24 cellular contexts compared by ENCODE assay signal in the genomic region with DNA sequence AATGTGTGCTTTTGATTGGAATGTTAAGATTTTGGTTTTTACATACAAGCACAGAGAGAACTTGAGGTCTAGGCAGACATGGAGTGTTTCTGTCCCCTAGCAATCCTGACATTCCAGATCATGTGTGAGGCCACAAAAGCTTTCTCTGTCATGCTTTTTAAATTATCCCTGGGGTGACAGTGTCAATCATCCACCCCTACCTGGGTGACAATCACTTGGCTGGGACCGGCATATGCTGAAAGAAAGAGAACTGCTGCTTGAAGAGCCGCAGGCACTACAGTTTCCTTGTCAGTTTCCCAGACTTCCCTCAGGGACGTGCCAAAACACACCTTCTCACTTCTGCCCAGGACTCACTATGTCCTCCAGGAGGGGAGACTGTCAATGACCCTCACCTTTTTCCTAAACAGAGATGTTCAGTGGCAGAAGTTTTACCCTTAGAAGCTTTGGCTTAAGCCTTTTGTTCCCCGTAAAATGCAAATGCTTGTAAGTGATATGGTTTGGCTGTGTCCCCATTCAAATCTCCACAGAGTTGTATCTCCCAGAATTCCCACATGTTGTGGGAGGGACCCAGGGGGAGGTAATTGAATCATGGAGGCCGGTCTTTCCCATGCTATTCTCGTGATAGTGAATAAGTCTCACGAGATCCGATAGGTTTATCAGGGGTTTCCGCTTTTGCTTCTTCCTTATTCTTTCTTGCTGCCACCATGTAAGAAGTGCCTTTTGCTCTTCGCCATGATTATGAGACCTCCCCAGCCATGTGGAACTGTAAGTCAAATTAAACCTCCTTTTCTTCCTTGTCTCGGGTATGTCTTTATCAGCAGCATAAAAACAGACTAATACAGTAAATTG.
DNase-seq lines count a peak whose midpoint lies in the region; ATAC-seq and TF ChIP-seq lines count a peak whose summit lies in the region.
"Had no signal": no experiment of that assay in that cellular context is flagged by ENCODE, and none has a peak within 500 bp of the region (broad histone marks: within the 10 kb centered on the region; RNA-seq: fewer than 3 reads in every experiment).

No MANE protein-coding gene starts in this region.

- CTCF ChIA-PET in mammary epithelial cell (lab: Charles Lee; ENCODE audit: low non-redundant PET): no interaction called here

- ATAC-seq in upper lobe of right lung: peak; percentile 30
- ATAC-seq: PC-3, SK-N-SH treated with all-trans-retinoic acid at 6 μM for 48 hours had no signal

- H3K9ac ChIP-seq in mammary epithelial cell (ENCODE audit: insufficient read depth, low read length) (no peak overlapping the region), neural cell (ENCODE audit: low read length) (no peak overlapping the region), GM23248 (no peak overlapping the region)
- H3K9ac ChIP-seq: BLaER1 treated with 17β-estradiol and CSF1 and Interleukin-3, amounts not matched to agents 10 nM and 100 nM had no signal

- no peaks in the 10 kb centered on the region for H3K79me2 ChIP-seq in mammary epithelial cell (ENCODE audit: insufficient read depth, low read length)
- no peaks in the 10 kb centered on the region for H3K79me2 ChIP-seq in neural cell (replicated peaks; ENCODE audit: insufficient read depth, low read length)
- no peaks in the 10 kb centered on the region for H3K79me2 ChIP-seq in GM23248 (ENCODE audit: insufficient read depth)

- H3K4me1 ChIP-seq in breast epithelium: peaks cover 0 to 5% of the 10 kb centered on the region in 2 donors
- H3K4me1 ChIP-seq in mammary epithelial cell (ENCODE audit: insufficient read depth, low read length): no peaks in the 10 kb centered on the region
- H3K4me1 ChIP-seq in upper lobe of right lung: peaks cover 5% of the 10 kb centered on the region
- no peaks in the 10 kb centered on the region for H3K4me1 ChIP-seq in GM23248 (ENCODE audit: insufficient read depth)
- H3K4me1 ChIP-seq: BLaER1 treated with 17β-estradiol and CSF1 and Interleukin-3, amounts not matched to agents 10 nM and 100 nM had no signal

- TF ChIP-seq RAD21 in neural cell (conservative IDR thresholded peaks at IDR 0.05): no peak

- no peaks in the 10 kb centered on the region for H3K9me2 ChIP-seq in neural cell (ENCODE audit: insufficient read depth, low read length)
- H3K9me2 ChIP-seq in GM23248 (ENCODE audit: insufficient read depth): no peaks in the 10 kb centered on the region

- H3K27me3 ChIP-seq in breast epithelium (no peaks in the 10 kb centered on the region), mammary epithelial cell (ENCODE audit: insufficient read depth, low read length) (no peaks in the 10 kb centered on the region), neural cell (ENCODE audit: insufficient read depth, low read depth, low read length) (no peaks in the 10 kb centered on the region), upper lobe of right lung (no peaks in the 10 kb centered on the region), GM23248 (replicated peaks; ENCODE audit: insufficient read depth) (no peaks in the 10 kb centered on the region)
- H3K27me3 ChIP-seq: BLaER1 treated with 17β-estradiol and CSF1 and Interleukin-3, amounts not matched to agents 10 nM and 100 nM; SJCRH30 had no signal

- in situ Hi-C loops in mammary epithelial cell (cut with MboI; ENCODE audit: low sequenced_read_pairs in 2 of 2) (no loop called here), GM23248 (cut with MboI) (no loop called here)

- TF ChIP-seq CTCF in breast epithelium (IDR thresholded peaks at IDR 0.05) (no peak), mammary epithelial cell (conservative IDR thresholded peaks at IDR 0.05 in 1 of 2, IDR thresholded peaks at IDR 0.05 in 1 of 2; ENCODE audit: extremely low read depth in 1 of 2, insufficient read depth in 1 of 2, low read depth in 1 of 2, low read length in 2 of 2) (no peak), choroid plexus epithelial cell (conservative IDR thresholded peaks at IDR 0.05; ENCODE audit: low read depth, low read length) (no peak), neural cell (IDR thresholded peaks at IDR 0.05; ENCODE audit: poor library complexity, severe bottlenecking) (no peak), upper lobe of right lung (IDR thresholded peaks at IDR 0.05) (no peak)

- H3F3A ChIP-seq in neural cell (ENCODE audit: insufficient read depth, low read length, poor library complexity, severe bottlenecking): no peaks in the 10 kb centered on the region
- H3F3A ChIP-seq in GM23248 (ENCODE audit: insufficient read depth): no peaks in the 10 kb centered on the region

- H3K4me2 ChIP-seq in mammary epithelial cell (ENCODE audit: insufficient read depth, low read depth, low read length): no peak overlapping the region
- H3K4me2 ChIP-seq in neural cell (ENCODE audit: low read length): peak overlapping the region; percentile 10
- H3K4me2 ChIP-seq in GM23248 (ENCODE audit: unreplicated experiment): no peak overlapping the region
- H3K4me2 ChIP-seq: BLaER1 treated with 17β-estradiol and CSF1 and Interleukin-3, amounts not matched to agents 10 nM and 100 nM had no signal

- H3K36me3 ChIP-seq in breast epithelium: no peaks in the 10 kb centered on the region
- H3K36me3 ChIP-seq in mammary epithelial cell (ENCODE audit: insufficient read depth, low read length): no peaks in the 10 kb centered on the region
- H3K36me3 ChIP-seq in neural cell (ENCODE audit: insufficient read depth, low read length): no peaks in the 10 kb centered on the region
- no peaks in the 10 kb centered on the region for H3K36me3 ChIP-seq in upper lobe of right lung
- H3K36me3 ChIP-seq in GM23248 (ENCODE audit: low read depth): peaks cover 5% of the 10 kb centered on the region; the same call in 1 of the 2 replicates

- peak; percentile 86 for TF ChIP-seq EP300 in neural cell (conservative IDR thresholded peaks at IDR 0.05; ENCODE audit: poor library complexity, severe bottlenecking)

- H3K27ac ChIP-seq in breast epithelium (peak overlapping the region; percentile 11 to 86), mammary epithelial cell (ENCODE audit: insufficient read depth, low read depth, low read length) (no peak overlapping the region), neural cell (ENCODE audit: low read length) (peak overlapping the region; percentile 56), upper lobe of right lung (no peak overlapping the region), GM23248 (no peak overlapping the region)
- H3K27ac ChIP-seq: 22Rv1; BLaER1 treated with 17β-estradiol and CSF1 and Interleukin-3, amounts not matched to agents 10 nM and 100 nM; SJCRH30 had no signal

- no peaks in the 10 kb centered on the region for H3K9me3 ChIP-seq in breast epithelium
- no peaks in the 10 kb centered on the region for H3K9me3 ChIP-seq in mammary epithelial cell (replicated peaks; ENCODE audit: insufficient read depth, low read length)
- no peaks in the 10 kb centered on the region for H3K9me3 ChIP-seq in neural cell (ENCODE audit: low read length)
- H3K9me3 ChIP-seq in upper lobe of right lung: no peaks in the 10 kb centered on the region
- no peaks in the 10 kb centered on the region for H3K9me3 ChIP-seq in GM23248 (ENCODE audit: low read depth)
- H3K9me3 ChIP-seq: BLaER1 treated with 17β-estradiol and CSF1 and Interleukin-3, amounts not matched to agents 10 nM and 100 nM; SJCRH30 had no signal

- H3K4me3 ChIP-seq in breast epithelium: no peak overlapping the region
- no peak overlapping the region for H3K4me3 ChIP-seq in mammary epithelial cell (replicated peaks in 1 of 3; ENCODE audit: insufficient read depth in 1 of 3, low read depth in 2 of 3, low read length in 3 of 3)
- no peak overlapping the region for H3K4me3 ChIP-seq in choroid plexus epithelial cell (ENCODE audit: low read depth, low read length)
- peak overlapping the region; percentile 17 for H3K4me3 ChIP-seq in neural cell (ENCODE audit: low read length)
- H3K4me3 ChIP-seq in upper lobe of right lung: no peak overlapping the region
- no peak overlapping the region for H3K4me3 ChIP-seq in GM23248
- H3K4me3 ChIP-seq: BLaER1 treated with 17β-estradiol and CSF1 and Interleukin-3, amounts not matched to agents 10 nM and 100 nM; SJCRH30 had no signal

- BruUV-seq in mammary epithelial cell (replicated peaks; lab: Mats Ljungman, UMichigan): no TSS peak

- H2AFZ ChIP-seq in mammary epithelial cell (ENCODE audit: low read depth, low read length) (no peak overlapping the region), neural cell (ENCODE audit: low read depth, low read length) (no peak overlapping the region), GM23248 (no peak overlapping the region)

- H4K20me1 ChIP-seq in mammary epithelial cell (ENCODE audit: insufficient read depth, low read length) (no peaks in the 10 kb centered on the region), neural cell (ENCODE audit: insufficient read depth) (no peaks in the 10 kb centered on the region), GM23248 (ENCODE audit: insufficient read depth) (no peaks in the 10 kb centered on the region)
- H4K20me1 ChIP-seq: BLaER1 treated with 17β-estradiol and CSF1 and Interleukin-3, amounts not matched to agents 10 nM and 100 nM had no signal

- dilution Hi-C loops in mammary epithelial cell (cut with HindIII; ENCODE audit: low sequenced_read_pairs): no loop called here

- WGBS in mammary epithelial cell (ENCODE audit: low coverage, missing lambda C conversion rate): 91% methylated on average over 9 of the region's 11 CpGs
- 94 to 97% methylated on average over 11 of the region's 11 CpGs for WGBS in GM23248 (ENCODE audit: low coverage in 1 of 2, low lambda C conversion rate in 2 of 2, missing lambda C conversion rate in 2 of 2), 2 experiments

- TF ChIP-seq POLR2A in breast epithelium (IDR thresholded peaks at IDR 0.05): no peak

- no peak for DNase-seq in breast epithelium (ENCODE audit: low spot score in 2 of 2)
- no peak for DNase-seq in mammary epithelial cell
- DNase-seq in choroid plexus epithelial cell (ENCODE audit: low read depth): peak; percentile 34
- DNase-seq in upper lobe of right lung: no peak
- DNase-seq in foreskin melanocyte: no peak
- no peak for DNase-seq in NCI-H1694 treated with DMSO at 0.1 percent for 48 hours (lab: John Stamatoyannopoulos, UW)
- no peak for DNase-seq in GM23248
- DNase-seq: AML-193; CD4-positive, alpha-beta T cell; H9; HFFc6; NCI-H1092; NCI-H1436; NCI-H1930; NCI-H2107; NCI-H524; NCI-H82; NK-92 treated with Interleukin-12 subunit alpha and Interleukin-12 subunit beta, amount 100 ng/mL, for 24 hours; PC-3; SJCRH30 had no signal

- intact Hi-C loops in breast epithelium (cut with DNase I; ENCODE audit: low total_unique reads): no loop called here
- intact Hi-C loops in mammary epithelial cell (cut with micrococcal nuclease): no loop called here
- intact Hi-C loops in upper lobe of right lung (cut with DNase I): no loop called here

TF ChIP-seq in neural cell, 6 proteins besides CTCF, POLR2A, EP300 and RAD21:
- TF ChIP-seq POLR2AphosphoS5 (IDR thresholded peaks at IDR 0.05) (peak; percentile 50), TAF1 (IDR thresholded peaks at IDR 0.05; ENCODE audit: low read depth) (no peak), EZH2 (IDR thresholded peaks at IDR 0.05; ENCODE audit: borderline replicate concordance, insufficient read depth, low read length, poor library complexity, severe bottlenecking) (no peak), MXI1 (conservative IDR thresholded peaks at IDR 0.05; ENCODE audit: poor library complexity, severe bottlenecking) (no peak)

Comparison
In these comparisons a context has a peak if more than half of its experiments do, and no peak if none do; other contexts are left out.
1. H3K27ac ChIP-seq: peak in breast epithelium (2 of 2) and neural cell (single experiment); none in mammary epithelial cell (single experiment), upper lobe of right lung (single experiment) and GM23248 (single experiment).